Comparison of ENCODE assay signal across 8 cellular contexts in genomic region chr2:28359222-28360065, GRCh38. TPM values are rescaled to one million over a fixed set of nuclear protein-coding genes. Genes with fewer than 3 reads are reported as not detected.
DNase-seq lines count a peak whose midpoint lies in the region; ATAC-seq and TF ChIP-seq lines count a peak whose summit lies in the region.

No MANE protein-coding gene starts in this region.

- no peaks in the 10 kb centered on the region for H3K9me3 Mint-ChIP-seq in activated CD4-positive, alpha-beta T cell treated with anti-CD3 and anti-CD28 coated beads, Interleukin-2, amount 10 ng/mL, durations not matched to agents 7 days and 5 days

- H2AFZ ChIP-seq in IMR-90 (replicated peaks; ENCODE audit: low read length, poor library complexity), result peak overlapping the region; percentile 52

- no peaks in the 10 kb centered on the region for H3K27me3 ChIP-seq in IMR-90 (ENCODE audit: control insufficient read depth, insufficient read depth, low read length)
- no peaks in the 10 kb centered on the region for H3K27me3 ChIP-seq in HAP-1 (ENCODE audit: low read depth)

- H2AK9ac ChIP-seq in IMR-90 (replicated peaks; ENCODE audit: low read depth, low read length, poor library complexity), result peak overlapping the region; percentile 68

- H3K18ac ChIP-seq in IMR-90 (ENCODE audit: low read depth, low read length), result no peak overlapping the region

- H3K9me3 ChIP-seq in IMR-90 (ENCODE audit: control insufficient read depth, insufficient read depth, low read length) (no peaks in the 10 kb centered on the region), HAP-1 (no peaks in the 10 kb centered on the region)

- H3K4me1 ChIP-seq in IMR-90 (ENCODE audit: control insufficient read depth, insufficient read depth, low read length) (peaks cover 24% of the 10 kb centered on the region), HAP-1 (no peaks in the 10 kb centered on the region)

- no peaks in the 10 kb centered on the region for H3K27me3 Mint-ChIP-seq in activated CD4-positive, alpha-beta T cell treated with anti-CD3 and anti-CD28 coated beads, Interleukin-2, amount 10 ng/mL, durations not matched to agents 7 days and 5 days

- peak overlapping the region; percentile 62 for H3K4me3 Mint-ChIP-seq in activated CD4-positive, alpha-beta T cell treated with anti-CD3 and anti-CD28 coated beads, Interleukin-2, amount 10 ng/mL, durations not matched to agents 7 days and 5 days

- in situ Hi-C loops in IMR-90 (cut with MboI; ENCODE audit: low sequenced_read_pairs) (no loop called here), HAP-1 (cut with MboI; ENCODE audit: low sequenced_read_pairs) (no loop called here)

- no peaks in the 10 kb centered on the region for H4K20me1 ChIP-seq in IMR-90 (ENCODE audit: insufficient read depth, low read length)

- intact Hi-C loops in IMR-90 (cut with micrococcal nuclease), result no loop called here

- TF ChIP-seq CTCF in GM20000 (IDR thresholded peaks at IDR 0.05; ENCODE audit: extremely low read depth, missing control alignments) (no peak), IMR-90 (conservative IDR thresholded peaks at IDR 0.05; ENCODE audit: low read depth, low read length) (no peak)

- H2BK15ac ChIP-seq in IMR-90 (ENCODE audit: low read depth, low read length), result no peak overlapping the region

- no peak for TF ChIP-seq POLR2A in IMR-90 (IDR thresholded peaks at IDR 0.05; ENCODE audit: low read depth, low read length)

- H2BK120ac ChIP-seq in IMR-90 (ENCODE audit: low read depth, low read length), result peak overlapping the region; percentile 47

- no peak overlapping the region for H3K9ac ChIP-seq in IMR-90 (ENCODE audit: low read depth, low read length)

- DNase-seq in Ammon's horn (ENCODE audit: low spot score) (peak; percentile 63), GM20000 (ENCODE audit: low spot score) (peak; percentile 69), IMR-90 (peak; percentile 66), HAP-1 (ENCODE audit: low spot score in 2 of 2) (no peak), NCI-H510A (lab: John Stamatoyannopoulos, UW) (no peak)
- peak; percentile 90 for DNase-seq in activated CD4-positive, alpha-beta T cell treated with anti-CD3 and anti-CD28 coated beads, Interleukin-2, amount 10 ng/mL, durations not matched to agents 7 days and 5 days
- peak; percentile 45 for DNase-seq in effector CD8-positive, alpha-beta T cell (lab: John Stamatoyannopoulos, UW)
- DNase-seq in stimulated activated CD4-positive, alpha-beta T cell treated with anti-CD3 and anti-CD28 coated beads, Interleukin-15, amount 100 ng/mL, for 1 hour (ENCODE audit: low read depth in 1 of 2, low spot score in 1 of 2), result peak; percentile 29 to 63

- dilution Hi-C loops in IMR-90 (cut with HindIII; ENCODE audit: low sequenced_read_pairs, unreplicated experiment), result no loop called here

- no peak for TF ChIP-seq RAD21 in IMR-90 (IDR thresholded peaks at IDR 0.05; ENCODE audit: low read length)

- no peak overlapping the region for H2BK20ac ChIP-seq in IMR-90 (ENCODE audit: low read depth, low read length)

- H3K4me3 ChIP-seq in IMR-90 (ENCODE audit: insufficient read depth, low read depth, low read length) (no peak overlapping the region), HAP-1 (no peak overlapping the region)

- peak overlapping the region; percentile 98 for H3K27ac Mint-ChIP-seq in activated CD4-positive, alpha-beta T cell treated with anti-CD3 and anti-CD28 coated beads, Interleukin-2, amount 10 ng/mL, durations not matched to agents 7 days and 5 days

- H2BK5ac ChIP-seq in IMR-90 (ENCODE audit: low read depth, low read length, poor library complexity, severe bottlenecking), result no peak overlapping the region

- peak overlapping the region; percentile 52 for H3K4ac ChIP-seq in IMR-90 (ENCODE audit: low read depth, low read length)

- no peak overlapping the region for H4K5ac ChIP-seq in IMR-90 (ENCODE audit: low read depth, low read length)

- ATAC-seq in IMR-90 (ENCODE audit: low read depth), result no peak

- no TSS peak for BruUV-seq in IMR-90 (replicated peaks; lab: Mats Ljungman, UMichigan)

- H3K36me3 ChIP-seq in IMR-90 (ENCODE audit: control insufficient read depth, insufficient read depth, low read length) (no peaks in the 10 kb centered on the region), HAP-1 (replicated peaks) (no peaks in the 10 kb centered on the region)

- no peak overlapping the region for H3K23ac ChIP-seq in IMR-90 (ENCODE audit: low read depth, low read length)

- CTCF ChIA-PET in IMR-90 (lab: Yijun Ruan, JAX), result no interaction called here
- CTCF ChIA-PET in activated CD4-positive, alpha-beta T cell treated with anti-CD3 and anti-CD28 coated beads, Interleukin-2, amount 10 ng/mL, durations not matched to agents 7 days and 5 days (lab: Charles Lee), result interaction anchor here (0.9 kb wide), 1 partner anchor 19 kb away, joined by 3 read pairs; no protein-coding TSS in a partner anchor

- POLR2A ChIA-PET in IMR-90 (lab: Charles Lee; ENCODE audit: unreplicated experiment), result no interaction called here
- POLR2A ChIA-PET in activated CD4-positive, alpha-beta T cell treated with anti-CD3 and anti-CD28 coated beads, Interleukin-2, amount 10 ng/mL, durations not matched to agents 7 days and 5 days (lab: Charles Lee), result no interaction called here

- H4K91ac ChIP-seq in IMR-90 (ENCODE audit: insufficient read depth, low read depth, low read length), result peak overlapping the region; percentile 66; the same call in 1 of the 2 replicates

- no peak overlapping the region for H3K4me2 ChIP-seq in IMR-90 (ENCODE audit: low read depth, low read length)

- 77% methylated on average over 13 of the region's 29 CpGs; no CpG with 5 or more reads in 1 of the 2 experiments for WGBS in IMR-90 (ENCODE audit: extremely low coverage in 2 of 2, insufficient read length in 1 of 2), 2 experiments

- H3K56ac ChIP-seq in IMR-90 (ENCODE audit: extremely low read depth, insufficient read depth, low read length), result no peak overlapping the region

- H3K27ac ChIP-seq in IMR-90 (ENCODE audit: insufficient read depth, low read length), result no peak overlapping the region

- no peak overlapping the region for H3K14ac ChIP-seq in IMR-90 (replicated peaks; ENCODE audit: low read depth, low read length)

- H3K4me1 Mint-ChIP-seq in activated CD4-positive, alpha-beta T cell treated with anti-CD3 and anti-CD28 coated beads, Interleukin-2, amount 10 ng/mL, durations not matched to agents 7 days and 5 days, result peaks cover 55% of the 10 kb centered on the region

- H3K36me3 Mint-ChIP-seq in activated CD4-positive, alpha-beta T cell treated with anti-CD3 and anti-CD28 coated beads, Interleukin-2, amount 10 ng/mL, durations not matched to agents 7 days and 5 days (ENCODE audit: low read depth), result no peaks in the 10 kb centered on the region

- 0 out of 2 replicates have a peak overlapping the region, but pooled peaks have one; percentile 49 for H2AK5ac ChIP-seq in IMR-90 (ENCODE audit: low read depth, low read length)

- peaks cover 25% of the 10 kb centered on the region for H3K9me1 ChIP-seq in IMR-90 (ENCODE audit: insufficient read depth, low read length)

- 0 out of 4 replicates have a peak overlapping the region, but pooled peaks of 1 of the 2 experiments have one; percentile 21 for H4K8ac ChIP-seq in IMR-90 (ENCODE audit: low read depth in 2 of 2, low read length in 2 of 2)

- H3K79me1 ChIP-seq in IMR-90 (ENCODE audit: low read depth in 1 of 2, low read length in 2 of 2), result peaks cover 0 to 4% of the 10 kb centered on the region in 2 experiments; a peak in 1 of 4 replicates

TF ChIP-seq in IMR-90, 13 proteins besides CTCF, POLR2A, EP300 and RAD21:
- no peak for TF ChIP-seq MAZ (IDR thresholded peaks at IDR 0.05; ENCODE audit: borderline replicate concordance, low read depth, low read length)
- no peak for TF ChIP-seq RFX5 (IDR thresholded peaks at IDR 0.05; ENCODE audit: low read depth, low read length)
- 0 out of 2 replicates have a peak, but pooled peaks have one; percentile 4 for TF ChIP-seq FOS (IDR thresholded peaks at IDR 0.05; ENCODE audit: low read depth, low read length)
TF ChIP-seq in IMR-90: peak in this region for 1.

RNA-seq across cellular contexts. Expression of gene FOSL2, which starts 33.2 kb away (rescaled TPM):
- 31.4 and 32.2 TPM in 2 replicates for total RNA-seq in IMR-90 (2012; rRNA removed)
- 46.3 and 51.1 TPM in 2 replicates for polyA plus RNA-seq in IMR-90 (2012; rRNA removed)
- polyA plus RNA-seq in IMR-90 (2012; cell fraction: cytosol; rRNA removed), result 52.1 and 52.3 TPM in 2 replicates
- 91.1 and 119 TPM in 2 replicates for polyA plus RNA-seq in IMR-90 (2012; cell fraction: nucleus; rRNA removed; ENCODE audit: low replicate concordance)
- 10 to 100 TPM; 39.6 to 47.0 TPM for total RNA-seq in activated CD4-positive, alpha-beta T cell treated with anti-CD3 and anti-CD28 coated beads, Interleukin-2, amount 10 ng/mL, durations not matched to agents 7 days and 5 days

Comparison
In these comparisons a context has a peak if more than half of its experiments do, and no peak if none do; other contexts are left out.
1. DNase-seq: peak in Ammon's horn (single experiment), GM20000 (single experiment), IMR-90 (single experiment), activated CD4-positive, alpha-beta T cell treated with anti-CD3 and anti-CD28 coated beads, Interleukin-2, amount 10 ng/mL, durations not matched to agents 7 days and 5 days (single experiment), effector CD8-positive, alpha-beta T cell (single experiment) and stimulated activated CD4-positive, alpha-beta T cell treated with anti-CD3 and anti-CD28 coated beads, Interleukin-15, amount 100 ng/mL, for 1 hour (2 of 2); none in HAP-1 (0 of 2) and NCI-H510A (single experiment).